1 cellular context compared by ENCODE assay signal in genomic region chr18:11860594-11861450, GRCh38.
TF ChIP-seq lines count a peak whose summit lies in the region.

No MANE protein-coding gene starts in this region.

TF ChIP-seq in HCT116, 20 proteins besides CTCF, POLR2A, EP300 and RAD21:
- TF ChIP-seq CEBPB (IDR thresholded peaks at IDR 0.05; ENCODE audit: low read depth) (no peak), EZH2phosphoT487 (IDR thresholded peaks at IDR 0.05; ENCODE audit: borderline replicate concordance) (no peak)
